1 cellular context compared by ENCODE assay signal in genomic region chr14:38003746-38004609, GRCh38.
TF ChIP-seq lines count a peak whose summit lies in the region.

No MANE protein-coding gene starts in this region.

TF ChIP-seq in HepG2, 621 proteins besides CTCF, POLR2A, EP300 and RAD21 (continued from another document):
- TF ChIP-seq FOXO4 (CRISPR knock-in tag; conservative IDR thresholded peaks at IDR 0.05) (no peak), ZBTB20 (CRISPR knock-in tag; IDR thresholded peaks at IDR 0.05; ENCODE audit: borderline replicate concordance, low read depth) (no peak), SAP130 (CRISPR knock-in tag; IDR thresholded peaks at IDR 0.05; ENCODE audit: low read depth) (no peak), JDP2 (CRISPR knock-in tag; IDR thresholded peaks at IDR 0.05; ENCODE audit: borderline replicate concordance) (no peak), GLMP (CRISPR knock-in tag; IDR thresholded peaks at IDR 0.05; ENCODE audit: borderline replicate concordance) (no peak), CBX5 (CRISPR knock-in tag; IDR thresholded peaks at IDR 0.05; ENCODE audit: borderline replicate concordance) (no peak), ZFAT (CRISPR knock-in tag; conservative IDR thresholded peaks at IDR 0.05) (no peak), ZNF34 (CRISPR knock-in tag; IDR thresholded peaks at IDR 0.05; ENCODE audit: borderline replicate concordance) (no peak), GATAD2A (CRISPR knock-in tag; IDR thresholded peaks at IDR 0.05) (no peak)
